ENCODE assay signal across 1 cellular context in genomic region chr1:109483658-109484518, GRCh38.
A peak's percentile ranks its signal among the peaks of the same experiment; 100 is the strongest.
TF ChIP-seq lines count a peak whose summit lies in the region.

Gene ATXN7L2 (plus strand): TSS chr1:109483905. CDS start chr1:109483954, 49 bp downstream.

TF ChIP-seq in K562, 482 proteins besides CTCF, POLR2A, EP300 and RAD21 (continued from another document and continues in another):
- TF ChIP-seq SMARCE1 (IDR thresholded peaks at IDR 0.05) (peak; percentile 61; the same call in 1 of the 2 replicates), ZKSCAN3 (CRISPR knock-in tag; IDR thresholded peaks at IDR 0.05) (no peak), ZNF133 (CRISPR knock-in tag; IDR thresholded peaks at IDR 0.05) (no peak), REST (CRISPR knock-in tag; IDR thresholded peaks at IDR 0.05; ENCODE audit: low read depth) (peak; percentile 68; the same call in 1 of the 2 replicates), DNMT1 (IDR thresholded peaks at IDR 0.05) (no peak), ZNF780A (CRISPR knock-in tag; IDR thresholded peaks at IDR 0.05) (no peak), RNF2 (IDR thresholded peaks at IDR 0.05) (peak; percentile 87; the same call in 1 of the 2 replicates), RBM15 (IDR thresholded peaks at IDR 0.05; ENCODE audit: insufficient read depth, low read length) (0 out of 2 replicates have a peak, but pooled peaks have one; percentile 49), FUS (optimal IDR thresholded peaks at IDR 0.05; ENCODE audit: low read depth, low read length) (no peak), ZNF143 (CRISPR knock-in tag; IDR thresholded peaks at IDR 0.05) (peak; percentile 68), TFAM (CRISPR knock-in tag; conservative IDR thresholded peaks at IDR 0.05) (no peak), GABPA (tag; conservative IDR thresholded peaks at IDR 0.05; ENCODE audit: low read depth) (peak; percentile 59), ZNF696 (CRISPR knock-in tag; conservative IDR thresholded peaks at IDR 0.05) (no peak), BRF1 (IDR thresholded peaks at IDR 0.05; ENCODE audit: borderline replicate concordance, extremely low read depth, insufficient read length) (no peak), ZNF436 (CRISPR knock-in tag; IDR thresholded peaks at IDR 0.05) (no peak), COPS2 (conservative IDR thresholded peaks at IDR 0.05) (no peak), ZNF717 (CRISPR knock-in tag; IDR thresholded peaks at IDR 0.05) (no peak), EZH2 (IDR thresholded peaks at IDR 0.05; ENCODE audit: borderline replicate concordance, low read depth, low read length) (no peak), ZNF589 (CRISPR knock-in tag; IDR thresholded peaks at IDR 0.05; ENCODE audit: low read depth) (peak; percentile 93), TCFL5 (CRISPR knock-in tag; conservative IDR thresholded peaks at IDR 0.05) (no peak), ZFP36 (IDR thresholded peaks at IDR 0.05; ENCODE audit: low read depth, low read length, partially characterized antibody) (peak; percentile 50), ZNF184 (CRISPR knock-in tag; IDR thresholded peaks at IDR 0.05) (no peak), BDP1 (IDR thresholded peaks at IDR 0.05; ENCODE audit: insufficient read depth, insufficient read length) (no peak)
- TF ChIP-seq, protein P1, sequence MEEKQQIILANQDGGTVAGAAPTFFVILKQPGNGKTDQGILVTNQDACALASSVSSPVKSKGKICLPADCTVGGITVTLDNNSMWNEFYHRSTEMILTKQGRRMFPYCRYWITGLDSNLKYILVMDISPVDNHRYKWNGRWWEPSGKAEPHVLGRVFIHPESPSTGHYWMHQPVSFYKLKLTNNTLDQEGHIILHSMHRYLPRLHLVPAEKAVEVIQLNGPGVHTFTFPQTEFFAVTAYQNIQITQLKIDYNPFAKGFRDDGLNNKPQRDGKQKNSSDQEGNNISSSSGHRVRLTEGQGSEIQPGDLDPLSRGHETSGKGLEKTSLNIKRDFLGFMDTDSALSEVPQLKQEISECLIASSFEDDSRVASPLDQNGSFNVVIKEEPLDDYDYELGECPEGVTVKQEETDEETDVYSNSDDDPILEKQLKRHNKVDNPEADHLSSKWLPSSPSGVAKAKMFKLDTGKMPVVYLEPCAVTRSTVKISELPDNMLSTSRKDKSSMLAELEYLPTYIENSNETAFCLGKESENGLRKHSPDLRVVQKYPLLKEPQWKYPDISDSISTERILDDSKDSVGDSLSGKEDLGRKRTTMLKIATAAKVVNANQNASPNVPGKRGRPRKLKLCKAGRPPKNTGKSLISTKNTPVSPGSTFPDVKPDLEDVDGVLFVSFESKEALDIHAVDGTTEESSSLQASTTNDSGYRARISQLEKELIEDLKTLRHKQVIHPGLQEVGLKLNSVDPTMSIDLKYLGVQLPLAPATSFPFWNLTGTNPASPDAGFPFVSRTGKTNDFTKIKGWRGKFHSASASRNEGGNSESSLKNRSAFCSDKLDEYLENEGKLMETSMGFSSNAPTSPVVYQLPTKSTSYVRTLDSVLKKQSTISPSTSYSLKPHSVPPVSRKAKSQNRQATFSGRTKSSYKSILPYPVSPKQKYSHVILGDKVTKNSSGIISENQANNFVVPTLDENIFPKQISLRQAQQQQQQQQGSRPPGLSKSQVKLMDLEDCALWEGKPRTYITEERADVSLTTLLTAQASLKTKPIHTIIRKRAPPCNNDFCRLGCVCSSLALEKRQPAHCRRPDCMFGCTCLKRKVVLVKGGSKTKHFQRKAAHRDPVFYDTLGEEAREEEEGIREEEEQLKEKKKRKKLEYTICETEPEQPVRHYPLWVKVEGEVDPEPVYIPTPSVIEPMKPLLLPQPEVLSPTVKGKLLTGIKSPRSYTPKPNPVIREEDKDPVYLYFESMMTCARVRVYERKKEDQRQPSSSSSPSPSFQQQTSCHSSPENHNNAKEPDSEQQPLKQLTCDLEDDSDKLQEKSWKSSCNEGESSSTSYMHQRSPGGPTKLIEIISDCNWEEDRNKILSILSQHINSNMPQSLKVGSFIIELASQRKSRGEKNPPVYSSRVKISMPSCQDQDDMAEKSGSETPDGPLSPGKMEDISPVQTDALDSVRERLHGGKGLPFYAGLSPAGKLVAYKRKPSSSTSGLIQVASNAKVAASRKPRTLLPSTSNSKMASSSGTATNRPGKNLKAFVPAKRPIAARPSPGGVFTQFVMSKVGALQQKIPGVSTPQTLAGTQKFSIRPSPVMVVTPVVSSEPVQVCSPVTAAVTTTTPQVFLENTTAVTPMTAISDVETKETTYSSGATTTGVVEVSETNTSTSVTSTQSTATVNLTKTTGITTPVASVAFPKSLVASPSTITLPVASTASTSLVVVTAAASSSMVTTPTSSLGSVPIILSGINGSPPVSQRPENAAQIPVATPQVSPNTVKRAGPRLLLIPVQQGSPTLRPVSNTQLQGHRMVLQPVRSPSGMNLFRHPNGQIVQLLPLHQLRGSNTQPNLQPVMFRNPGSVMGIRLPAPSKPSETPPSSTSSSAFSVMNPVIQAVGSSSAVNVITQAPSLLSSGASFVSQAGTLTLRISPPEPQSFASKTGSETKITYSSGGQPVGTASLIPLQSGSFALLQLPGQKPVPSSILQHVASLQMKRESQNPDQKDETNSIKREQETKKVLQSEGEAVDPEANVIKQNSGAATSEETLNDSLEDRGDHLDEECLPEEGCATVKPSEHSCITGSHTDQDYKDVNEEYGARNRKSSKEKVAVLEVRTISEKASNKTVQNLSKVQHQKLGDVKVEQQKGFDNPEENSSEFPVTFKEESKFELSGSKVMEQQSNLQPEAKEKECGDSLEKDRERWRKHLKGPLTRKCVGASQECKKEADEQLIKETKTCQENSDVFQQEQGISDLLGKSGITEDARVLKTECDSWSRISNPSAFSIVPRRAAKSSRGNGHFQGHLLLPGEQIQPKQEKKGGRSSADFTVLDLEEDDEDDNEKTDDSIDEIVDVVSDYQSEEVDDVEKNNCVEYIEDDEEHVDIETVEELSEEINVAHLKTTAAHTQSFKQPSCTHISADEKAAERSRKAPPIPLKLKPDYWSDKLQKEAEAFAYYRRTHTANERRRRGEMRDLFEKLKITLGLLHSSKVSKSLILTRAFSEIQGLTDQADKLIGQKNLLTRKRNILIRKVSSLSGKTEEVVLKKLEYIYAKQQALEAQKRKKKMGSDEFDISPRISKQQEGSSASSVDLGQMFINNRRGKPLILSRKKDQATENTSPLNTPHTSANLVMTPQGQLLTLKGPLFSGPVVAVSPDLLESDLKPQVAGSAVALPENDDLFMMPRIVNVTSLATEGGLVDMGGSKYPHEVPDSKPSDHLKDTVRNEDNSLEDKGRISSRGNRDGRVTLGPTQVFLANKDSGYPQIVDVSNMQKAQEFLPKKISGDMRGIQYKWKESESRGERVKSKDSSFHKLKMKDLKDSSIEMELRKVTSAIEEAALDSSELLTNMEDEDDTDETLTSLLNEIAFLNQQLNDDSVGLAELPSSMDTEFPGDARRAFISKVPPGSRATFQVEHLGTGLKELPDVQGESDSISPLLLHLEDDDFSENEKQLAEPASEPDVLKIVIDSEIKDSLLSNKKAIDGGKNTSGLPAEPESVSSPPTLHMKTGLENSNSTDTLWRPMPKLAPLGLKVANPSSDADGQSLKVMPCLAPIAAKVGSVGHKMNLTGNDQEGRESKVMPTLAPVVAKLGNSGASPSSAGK (IDR thresholded peaks at IDR 0.05), result peak; percentile 97
- TF ChIP-seq, protein P2, sequence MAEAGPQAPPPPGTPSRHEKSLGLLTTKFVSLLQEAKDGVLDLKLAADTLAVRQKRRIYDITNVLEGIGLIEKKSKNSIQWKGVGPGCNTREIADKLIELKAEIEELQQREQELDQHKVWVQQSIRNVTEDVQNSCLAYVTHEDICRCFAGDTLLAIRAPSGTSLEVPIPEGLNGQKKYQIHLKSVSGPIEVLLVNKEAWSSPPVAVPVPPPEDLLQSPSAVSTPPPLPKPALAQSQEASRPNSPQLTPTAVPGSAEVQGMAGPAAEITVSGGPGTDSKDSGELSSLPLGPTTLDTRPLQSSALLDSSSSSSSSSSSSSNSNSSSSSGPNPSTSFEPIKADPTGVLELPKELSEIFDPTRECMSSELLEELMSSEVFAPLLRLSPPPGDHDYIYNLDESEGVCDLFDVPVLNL (CRISPR knock-in tag; IDR thresholded peaks at IDR 0.05; ENCODE audit: low read depth), result no peak
- TF ChIP-seq, protein P3, sequence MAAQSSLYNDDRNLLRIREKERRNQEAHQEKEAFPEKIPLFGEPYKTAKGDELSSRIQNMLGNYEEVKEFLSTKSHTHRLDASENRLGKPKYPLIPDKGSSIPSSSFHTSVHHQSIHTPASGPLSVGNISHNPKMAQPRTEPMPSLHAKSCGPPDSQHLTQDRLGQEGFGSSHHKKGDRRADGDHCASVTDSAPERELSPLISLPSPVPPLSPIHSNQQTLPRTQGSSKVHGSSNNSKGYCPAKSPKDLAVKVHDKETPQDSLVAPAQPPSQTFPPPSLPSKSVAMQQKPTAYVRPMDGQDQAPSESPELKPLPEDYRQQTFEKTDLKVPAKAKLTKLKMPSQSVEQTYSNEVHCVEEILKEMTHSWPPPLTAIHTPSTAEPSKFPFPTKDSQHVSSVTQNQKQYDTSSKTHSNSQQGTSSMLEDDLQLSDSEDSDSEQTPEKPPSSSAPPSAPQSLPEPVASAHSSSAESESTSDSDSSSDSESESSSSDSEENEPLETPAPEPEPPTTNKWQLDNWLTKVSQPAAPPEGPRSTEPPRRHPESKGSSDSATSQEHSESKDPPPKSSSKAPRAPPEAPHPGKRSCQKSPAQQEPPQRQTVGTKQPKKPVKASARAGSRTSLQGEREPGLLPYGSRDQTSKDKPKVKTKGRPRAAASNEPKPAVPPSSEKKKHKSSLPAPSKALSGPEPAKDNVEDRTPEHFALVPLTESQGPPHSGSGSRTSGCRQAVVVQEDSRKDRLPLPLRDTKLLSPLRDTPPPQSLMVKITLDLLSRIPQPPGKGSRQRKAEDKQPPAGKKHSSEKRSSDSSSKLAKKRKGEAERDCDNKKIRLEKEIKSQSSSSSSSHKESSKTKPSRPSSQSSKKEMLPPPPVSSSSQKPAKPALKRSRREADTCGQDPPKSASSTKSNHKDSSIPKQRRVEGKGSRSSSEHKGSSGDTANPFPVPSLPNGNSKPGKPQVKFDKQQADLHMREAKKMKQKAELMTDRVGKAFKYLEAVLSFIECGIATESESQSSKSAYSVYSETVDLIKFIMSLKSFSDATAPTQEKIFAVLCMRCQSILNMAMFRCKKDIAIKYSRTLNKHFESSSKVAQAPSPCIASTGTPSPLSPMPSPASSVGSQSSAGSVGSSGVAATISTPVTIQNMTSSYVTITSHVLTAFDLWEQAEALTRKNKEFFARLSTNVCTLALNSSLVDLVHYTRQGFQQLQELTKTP (IDR thresholded peaks at IDR 0.05; ENCODE audit: low read depth in 1 of 2, partially characterized antibody in 2 of 2), result peak; percentile 68 to 94
- TF ChIP-seq, protein P4, sequence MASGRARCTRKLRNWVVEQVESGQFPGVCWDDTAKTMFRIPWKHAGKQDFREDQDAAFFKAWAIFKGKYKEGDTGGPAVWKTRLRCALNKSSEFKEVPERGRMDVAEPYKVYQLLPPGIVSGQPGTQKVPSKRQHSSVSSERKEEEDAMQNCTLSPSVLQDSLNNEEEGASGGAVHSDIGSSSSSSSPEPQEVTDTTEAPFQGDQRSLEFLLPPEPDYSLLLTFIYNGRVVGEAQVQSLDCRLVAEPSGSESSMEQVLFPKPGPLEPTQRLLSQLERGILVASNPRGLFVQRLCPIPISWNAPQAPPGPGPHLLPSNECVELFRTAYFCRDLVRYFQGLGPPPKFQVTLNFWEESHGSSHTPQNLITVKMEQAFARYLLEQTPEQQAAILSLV (tag; IDR thresholded peaks at IDR 0.05), result no peak
- TF ChIP-seq, protein P5, sequence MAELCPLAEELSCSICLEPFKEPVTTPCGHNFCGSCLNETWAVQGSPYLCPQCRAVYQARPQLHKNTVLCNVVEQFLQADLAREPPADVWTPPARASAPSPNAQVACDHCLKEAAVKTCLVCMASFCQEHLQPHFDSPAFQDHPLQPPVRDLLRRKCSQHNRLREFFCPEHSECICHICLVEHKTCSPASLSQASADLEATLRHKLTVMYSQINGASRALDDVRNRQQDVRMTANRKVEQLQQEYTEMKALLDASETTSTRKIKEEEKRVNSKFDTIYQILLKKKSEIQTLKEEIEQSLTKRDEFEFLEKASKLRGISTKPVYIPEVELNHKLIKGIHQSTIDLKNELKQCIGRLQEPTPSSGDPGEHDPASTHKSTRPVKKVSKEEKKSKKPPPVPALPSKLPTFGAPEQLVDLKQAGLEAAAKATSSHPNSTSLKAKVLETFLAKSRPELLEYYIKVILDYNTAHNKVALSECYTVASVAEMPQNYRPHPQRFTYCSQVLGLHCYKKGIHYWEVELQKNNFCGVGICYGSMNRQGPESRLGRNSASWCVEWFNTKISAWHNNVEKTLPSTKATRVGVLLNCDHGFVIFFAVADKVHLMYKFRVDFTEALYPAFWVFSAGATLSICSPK (IDR thresholded peaks at IDR 0.05; ENCODE audit: borderline replicate concordance), result peak; percentile 97; the same call in 1 of the 2 replicates
